In genomic region chr19:57210381-57210780, GRCh38 we compare ENCODE assay signal across 29 cellular contexts. TPM values are rescaled to one million over a fixed set of nuclear protein-coding genes. Genes with fewer than 3 reads are reported as not detected.
"Had no signal": no experiment of that assay in that cellular context is flagged by ENCODE, and none has a peak within 500 bp of the region (broad histone marks: within the 10 kb centered on the region; RNA-seq: fewer than 3 reads in every experiment).

No MANE protein-coding gene starts in this region.

- H3K27ac Mint-ChIP-seq: activated naive CD4-positive, alpha-beta T cell treated with anti-CD3 and anti-CD28 coated beads, Interleukin-2, amount 10 ng/mL, durations not matched to agents 7 days and 5 days; activated naive CD8-positive, alpha-beta T cell treated with anti-CD3 and anti-CD28 coated beads, Interleukin-2, amount 10 ng/mL, durations not matched to agents 7 days and 5 days; activated T-cell treated with anti-CD3 and anti-CD28 coated beads, Interleukin-2, amount 50 U/mL, for 24 hours; nephron progenitor cell; type B pancreatic cell had no signal

- H3K27me3 ChIP-seq: brain microvascular endothelial cell, colonic mucosa, esophagus muscularis mucosa, foreskin keratinocyte, heart left ventricle, left lung, neutrophil, right lobe of liver, vagina had no signal

- H3K27me3 Mint-ChIP-seq: activated naive CD4-positive, alpha-beta T cell treated with anti-CD3 and anti-CD28 coated beads, Interleukin-2, amount 10 ng/mL, durations not matched to agents 7 days and 5 days; activated naive CD8-positive, alpha-beta T cell treated with anti-CD3 and anti-CD28 coated beads, Interleukin-2, amount 10 ng/mL, durations not matched to agents 7 days and 5 days; activated T-cell treated with anti-CD3 and anti-CD28 coated beads, Interleukin-2, amount 50 U/mL, for 24 hours; naive B cell; type B pancreatic cell had no signal

- H3K4me1 Mint-ChIP-seq: activated naive CD4-positive, alpha-beta T cell treated with anti-CD3 and anti-CD28 coated beads, Interleukin-2, amount 10 ng/mL, durations not matched to agents 7 days and 5 days; activated naive CD8-positive, alpha-beta T cell treated with anti-CD3 and anti-CD28 coated beads, Interleukin-2, amount 10 ng/mL, durations not matched to agents 7 days and 5 days; nephron progenitor cell had no signal

- H3K27ac ChIP-seq: brain microvascular endothelial cell, colonic mucosa, esophagus muscularis mucosa, foreskin keratinocyte, left lung, lower lobe of right lung, neutrophil, right lobe of liver, vagina had no signal

- H3K4me3 Mint-ChIP-seq: activated naive CD4-positive, alpha-beta T cell treated with anti-CD3 and anti-CD28 coated beads, Interleukin-2, amount 10 ng/mL, durations not matched to agents 7 days and 5 days; activated naive CD8-positive, alpha-beta T cell treated with anti-CD3 and anti-CD28 coated beads, Interleukin-2, amount 10 ng/mL, durations not matched to agents 7 days and 5 days; activated T-cell treated with anti-CD3 and anti-CD28 coated beads, Interleukin-2, amount 50 U/mL, for 24 hours; naive B cell; nephron progenitor cell; type B pancreatic cell had no signal

- H3K4me3 ChIP-seq: colonic mucosa, esophagus muscularis mucosa, heart left ventricle, left lung, lower lobe of right lung, right lobe of liver, vagina had no signal

- ATAC-seq: foreskin keratinocyte, left lung, lower lobe of right lung, right lobe of liver had no signal

- H3K4me1 ChIP-seq: colonic mucosa, esophagus muscularis mucosa, foreskin keratinocyte, left lung, lower lobe of right lung, right lobe of liver, vagina had no signal

- H3K9me3 ChIP-seq: vagina had no signal

- H3K9me3 Mint-ChIP-seq: nephron progenitor cell, type B pancreatic cell had no signal

- DNase-seq: activated CD4-positive, alpha-beta T cell treated with anti-CD3 and anti-CD28 coated beads for 4 hours; activated CD4-positive, alpha-beta T cell treated with anti-CD3 and anti-CD28 coated beads, Interleukin-2, amount 50 U/mL, for 4 hours; activated gamma-delta T cell; activated naive CD4-positive, alpha-beta T cell treated with anti-CD3 and anti-CD28 coated beads, Interleukin-2, amount 10 ng/mL, durations not matched to agents 7 days and 5 days; activated naive CD8-positive, alpha-beta T cell treated with anti-CD3 and anti-CD28 coated beads, Interleukin-2, amount 10 ng/mL, durations not matched to agents 7 days and 5 days; activated T-cell treated with anti-CD3 and anti-CD28 coated beads, Interleukin-2, amount 50 U/mL, for 24 hours; brain microvascular endothelial cell; colonic mucosa; foreskin keratinocyte; heart left ventricle; kidney glomerular epithelial cell; left lung; lower lobe of right lung; mesendoderm; naive B cell; nephron progenitor cell; right lobe of liver; stimulated activated CD4-positive, alpha-beta T cell treated with anti-CD3 and anti-CD28 coated beads, Interleukin-2, amount 100 ng/mL, for 48 hours; stimulated activated naive CD4-positive, alpha-beta T cell treated with Interleukin-2 at 50 U/mL for 16 hours had no signal

RNA-seq across cellular contexts. Expression of gene AURKC, which starts 20.4 kb away (rescaled TPM):
- total RNA-seq: skeletal muscle tissue had no signal

RNA-seq across cellular contexts. Expression of gene DUXA, which starts 43.1 kb away (rescaled TPM):
- total RNA-seq: activated naive CD8-positive, alpha-beta T cell treated with anti-CD3 and anti-CD28 coated beads, Interleukin-2, amount 10 ng/mL, durations not matched to agents 7 days and 5 days; astrocyte; colonic mucosa; endothelial cell of umbilical vein; esophagus muscularis mucosa; foreskin keratinocyte; heart left ventricle; left lung; lower lobe of right lung; osteocyte; renal cortical epithelial cell; right lobe of liver; T-helper 1 cell treated with Interleukin-12 subunit alpha and Interleukin-12 subunit beta and Interleukin-4 antibody, amounts not matched to agents 30 ng/mL and 1 ng/mL, for 36 hours; vagina had no signal
- polyA plus RNA-seq: endothelial cell of umbilical vein, foreskin keratinocyte, heart left ventricle had no signal
